ENCODE assay signal across 9 cellular contexts in the genomic region with DNA sequence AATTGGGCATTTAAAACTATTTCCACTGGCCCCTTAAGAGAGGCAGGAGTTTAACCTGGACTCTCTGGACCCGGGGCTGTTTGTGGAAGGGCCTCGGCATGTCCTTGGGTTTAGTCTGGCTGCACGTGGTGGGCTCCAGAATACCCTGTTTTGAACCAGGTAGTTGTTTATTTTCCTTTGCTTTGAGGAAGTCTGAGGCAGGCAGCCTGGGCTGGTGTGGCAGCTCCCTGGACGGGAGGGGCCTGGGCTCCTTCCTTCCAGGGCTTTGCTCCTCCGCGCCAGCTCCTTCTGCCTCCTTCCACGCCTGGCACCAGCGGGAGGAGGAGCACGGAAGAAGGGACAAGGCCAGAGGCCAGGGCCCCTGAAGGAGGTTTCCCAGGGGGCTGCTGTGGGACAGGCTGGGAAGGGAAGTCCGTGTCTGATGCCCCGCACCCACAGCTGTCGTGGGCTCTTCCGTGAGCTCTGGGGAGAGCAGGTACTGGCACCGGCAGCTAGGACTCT. TPM values are rescaled to one million over a fixed set of nuclear protein-coding genes. Genes with fewer than 3 reads are reported as not detected.
DNase-seq lines count a peak whose midpoint lies in the region; ATAC-seq, FAIRE-seq and TF ChIP-seq lines count a peak whose summit lies in the region.
"Had no signal": no experiment of that assay in that cellular context is flagged by ENCODE, and none has a peak within 500 bp of the region (broad histone marks: within the 10 kb centered on the region; RNA-seq: fewer than 3 reads in every experiment).

No MANE protein-coding gene starts in this region.

- intact Hi-C loops in GM12878 (cut with micrococcal nuclease; ENCODE audit: unreplicated experiment) (no loop called here), left lung (cut with DNase I) (no loop called here)

- no TSS peak for BruUV-seq in GM12878 (replicated peaks; lab: Mats Ljungman, UMichigan)

- no peak for TF ChIP-seq RAD21 in GM12878 (IDR thresholded peaks at IDR 0.05; ENCODE audit: insufficient read depth, low read depth, low read length)

- POLR2A ChIA-PET in GM12878 (lab: Charles Lee) = interaction anchor here (0.6 kb wide), 1 partner anchor 64 kb away, joined by 3 read pairs; no protein-coding TSS in a partner anchor

- no peak overlapping the region for H3K9ac ChIP-seq in GM12878 (ENCODE audit: control insufficient read depth, insufficient read depth, low read length)
- H3K9ac ChIP-seq in stomach smooth muscle (ENCODE audit: low read length in 2 of 2) = peak overlapping the region in 1 of 2 donors; percentile 36

- SMC1A ChIA-PET in GM12878 (lab: Charles Lee; ENCODE audit: uncharacterized antibody, unreplicated experiment) = no interaction called here

- H2AFZ ChIP-seq in GM12878 (ENCODE audit: control insufficient read depth, low read depth, low read length) = peak overlapping the region; percentile 54

- in situ Hi-C loops in GM12878 (cut with MboI) = loop anchor here (25.0 kb wide), 1 partner anchor 471 kb away; no protein-coding TSS in a partner anchor

- H3K79me2 ChIP-seq in GM12878 (ENCODE audit: control insufficient read depth, insufficient read depth, low read length) = peaks cover 16% of the 10 kb centered on the region

- TF ChIP-seq POLR2A in GM12878 (IDR thresholded peaks at IDR 0.05; ENCODE audit: low read depth, low read length) (no peak), H54 (IDR thresholded peaks at IDR 0.05; ENCODE audit: low read depth, low read length) (no peak)

- no peaks in the 10 kb centered on the region for H3K27me3 ChIP-seq in GM12878 (replicated peaks in 1 of 2; ENCODE audit: control insufficient read depth in 2 of 2, insufficient read depth in 2 of 2, low read length in 1 of 2)
- no peaks in the 10 kb centered on the region for H3K27me3 ChIP-seq in left lung
- no peaks in the 10 kb centered on the region for H3K27me3 ChIP-seq in stomach smooth muscle (ENCODE audit: control insufficient read depth in 1 of 2, insufficient read depth in 2 of 2, low read length in 2 of 2)

- no peak for TF ChIP-seq EP300 in GM12878 (IDR thresholded peaks at IDR 0.05; ENCODE audit: borderline replicate concordance in 1 of 2, control insufficient read depth in 1 of 2, low read depth in 2 of 2, low read length in 2 of 2)

- no peak overlapping the region for H3K4me3 ChIP-seq in GM12878
- H3K4me3 ChIP-seq in left lung = no peak overlapping the region
- H3K4me3 ChIP-seq in stomach smooth muscle (ENCODE audit: low read length in 2 of 2) = peak overlapping the region; percentile 40 to 47

- ATAC-seq in GM12878 (peak; percentile 36), left lung (peak; percentile 88), HG03521 (IDR thresholded peaks at IDR 0.05; ENCODE audit: unreplicated experiment) (no peak), HG02938 (IDR thresholded peaks at IDR 0.05; ENCODE audit: unreplicated experiment) (no peak)

- H3K36me3 ChIP-seq in GM12878 (ENCODE audit: control insufficient read depth in 2 of 2, insufficient read depth in 2 of 2, low read length in 1 of 2) (no peaks in the 10 kb centered on the region; a peak in 1 of 4 replicates), left lung (peaks cover 0 to 7% of the 10 kb centered on the region in 2 donors), stomach smooth muscle (ENCODE audit: control insufficient read depth in 2 of 2, insufficient read depth in 2 of 2, low read length in 2 of 2) (peaks cover 0 to 3% of the 10 kb centered on the region in 2 donors)

- no peak for FAIRE-seq in GM12878 (lab: Jason Lieb, UNC)
- FAIRE-seq in H54 (lab: Jason Lieb, UNC) = no peak
- FAIRE-seq: endometrium had no signal

- CTCF ChIA-PET in GM12878 (lab: Yijun Ruan, JAX) = interaction anchor here (0.9 kb wide), 1 partner anchor 10 kb away, joined by 6 read pairs; no protein-coding TSS in a partner anchor

- 71% methylated on average over 14 of the region's 14 CpGs for WGBS in GM12878 (ENCODE audit: insufficient coverage, insufficient replicate concordance, low lambda C conversion rate, missing lambda C conversion rate)

- no peaks in the 10 kb centered on the region; the same call in 1 of the 2 replicates for H4K20me1 ChIP-seq in GM12878 (ENCODE audit: control insufficient read depth, insufficient read depth)

- H3K4me2 ChIP-seq in GM12878 (ENCODE audit: control insufficient read depth, insufficient read depth) = no peak overlapping the region

- DNase-seq in M059J (ENCODE audit: low read depth) (peak; percentile 31), GM12878 (ENCODE audit: low read depth, low spot score) (no peak), left lung (peak in 1 of 2 donors; percentile 83), H54 (ENCODE audit: insufficient read length, low spot score) (no peak)
- no peak for DNase-seq in stimulated activated naive CD4-positive, alpha-beta T cell treated with Interleukin-2 at 50 U/mL for 16 hours (lab: John Stamatoyannopoulos, UW)

- H3K9me3 ChIP-seq in GM12878 (replicated peaks; ENCODE audit: control insufficient read depth, insufficient read depth, low read length) (peaks cover 5% of the 10 kb centered on the region; the same call in 2 of the 3 replicates), left lung (peaks cover 0 to 9% of the 10 kb centered on the region in 2 donors), stomach smooth muscle (ENCODE audit: control insufficient read depth in 2 of 2, low read length in 2 of 2) (peaks cover 0 to 3% of the 10 kb centered on the region in 2 donors)

- RAD21 ChIA-PET in GM12878 (lab: Charles Lee; ENCODE audit: unreplicated experiment) = interaction anchor here (0.7 kb wide), 1 partner anchor 172 kb away, joined by 3 read pairs; no protein-coding TSS in a partner anchor

- TF ChIP-seq CTCF in GM12878 (IDR thresholded peaks at IDR 0.05 in 2 of 3, conservative IDR thresholded peaks at IDR 0.05 in 1 of 3; ENCODE audit: control insufficient read depth in 2 of 3, extremely low read depth in 1 of 3, insufficient read depth in 1 of 3, low read depth in 3 of 3, low read length in 3 of 3) (no peak), left lung (IDR thresholded peaks at IDR 0.05) (no peak)

- H3K27ac ChIP-seq in GM12878 (ENCODE audit: control insufficient read depth, insufficient read depth) = 0 out of 2 replicates have a peak overlapping the region, but pooled peaks have one; percentile 10
- peak overlapping the region; percentile 52 to 74 for H3K27ac ChIP-seq in left lung
- peak overlapping the region; percentile 64 for H3K27ac ChIP-seq in stomach smooth muscle (ENCODE audit: low read length)

- H3K4me1 ChIP-seq in GM12878 (ENCODE audit: control insufficient read depth, insufficient read depth, low read length) (peaks cover 5% of the 10 kb centered on the region; the same call in 1 of the 2 replicates), left lung (peaks cover 11 to 44% of the 10 kb centered on the region in 2 donors), stomach smooth muscle (ENCODE audit: control insufficient read depth, insufficient read depth, low read length) (peaks cover 15% of the 10 kb centered on the region)

TF ChIP-seq in GM12878, 131 proteins besides CTCF, POLR2A, EP300 and RAD21:
- TF ChIP-seq KDM1A (IDR thresholded peaks at IDR 0.05; ENCODE audit: borderline replicate concordance) (no peak), IKZF2 (IDR thresholded peaks at IDR 0.05) (no peak), ASH2L (IDR thresholded peaks at IDR 0.05; ENCODE audit: borderline replicate concordance, low read depth) (no peak), CHD1 (IDR thresholded peaks at IDR 0.05; ENCODE audit: low read depth, low read length) (no peak), JUND (IDR thresholded peaks at IDR 0.05; ENCODE audit: low read depth, low read length) (no peak)

RNA-seq across cellular contexts. Expression of a gene that starts 15.5 kb away (rescaled TPM):
- 14.6 and 17.3 TPM in 2 replicates for total RNA-seq in M059J (2014; rRNA removed; shearing (Covaris generic))
- total RNA-seq in GM12878 (2013; cell fraction: nucleolus; rRNA removed) = 87.2 and 92.3 TPM in 2 replicates
- total RNA-seq in GM12878 (2014; rRNA removed) (9.6 and 13.4 TPM in 2 replicates), GM12878 (2014; rRNA removed; fragmentation: Illumina TruSeq; extraction: Trizol) (10.8 and 11.7 TPM in 2 replicates), GM12878 (2021) (17.8 and 21.9 TPM in 2 replicates), left lung (10 to 100 TPM; 19.3 to 35.9 TPM)
- 7.6 TPM for polyA plus RNA-seq in GM12878 (2011; ENCODE audit: low read depth)
- polyA plus RNA-seq in GM12878 (2011; rRNA removed) (10.9 and 12.7 TPM in 2 replicates), GM12878 (2014; fragmentation: Illumina TruSeq; extraction: Trizol) (11.5 and 12.0 TPM in 2 replicates), GM12878 (2014; fragmentation: Nextera tagmentation; extraction: Ambion mirVana) (1 to 10 TPM; 3.9 to 7.3 TPM), GM12878 (2014; rRNA removed) (12.9 and 14.4 TPM in 2 replicates), GM12878 (2016; fragmentation: Nextera tagmentation; extraction: Ambion mirVana) (10 to 100 TPM; 13.3 to 16.8 TPM)
- 15.5 and 19.9 TPM in 2 replicates for polyA plus RNA-seq in GM12878 (2011; cell fraction: cytosol; rRNA removed)
- polyA plus RNA-seq in GM12878 (2011; cell fraction: nucleus; rRNA removed) = 50.3 and 65.1 TPM in 2 replicates
- 13.0 and 16.7 TPM in 2 replicates for polyA plus RNA-seq in GM12878 (2012)
- polyA minus RNA-seq in GM12878 (2011; rRNA and poly(A)+ RNA removed) = 38.3 and 45.5 TPM in 2 replicates
- 12.9 and 14.6 TPM in 2 replicates for polyA minus RNA-seq in GM12878 (2011; cell fraction: cytosol; rRNA and poly(A)+ RNA removed)
- polyA minus RNA-seq in GM12878 (2011; cell fraction: nucleus; rRNA and poly(A)+ RNA removed) = 43.9 and 65.4 TPM in 2 replicates

RNA-seq across cellular contexts. Expression of a gene that starts 30.4 kb away (rescaled TPM):
- total RNA-seq in M059J (2014; rRNA removed; shearing (Covaris generic)) = not detected in 2 replicates
- not detected in 2 replicates for total RNA-seq in GM12878 (2013; cell fraction: nucleolus; rRNA removed)
- total RNA-seq in GM12878 (2014; rRNA removed) (not detected in 2 replicates), GM12878 (2014; rRNA removed; fragmentation: Illumina TruSeq; extraction: Trizol) (not detected in 2 replicates), GM12878 (2021) (not detected in 2 replicates), left lung (under 1 TPM; 0.09 to 0.10 TPM)
- polyA plus RNA-seq in GM12878 (2011; ENCODE audit: low read depth) = not detected
- polyA plus RNA-seq in GM12878 (2011; rRNA removed) (not detected in 2 replicates), GM12878 (2014; fragmentation: Illumina TruSeq; extraction: Trizol) (not detected in 2 replicates), GM12878 (2014; fragmentation: Nextera tagmentation; extraction: Ambion mirVana) (not detected), GM12878 (2014; rRNA removed) (not detected in 2 replicates), GM12878 (2016; fragmentation: Nextera tagmentation; extraction: Ambion mirVana) (not detected)
- not detected in 2 replicates for polyA plus RNA-seq in GM12878 (2011; cell fraction: cytosol; rRNA removed)
- not detected in 2 replicates for polyA plus RNA-seq in GM12878 (2011; cell fraction: nucleus; rRNA removed)
- 0.11 TPM in 1 of 2 replicates, not detected in the other for polyA plus RNA-seq in GM12878 (2012)
- not detected in 2 replicates for polyA minus RNA-seq in GM12878 (2011; rRNA and poly(A)+ RNA removed)
- not detected in 2 replicates for polyA minus RNA-seq in GM12878 (2011; cell fraction: cytosol; rRNA and poly(A)+ RNA removed)
- not detected in 2 replicates for polyA minus RNA-seq in GM12878 (2011; cell fraction: nucleus; rRNA and poly(A)+ RNA removed)

Comparison
In these comparisons a context has a peak if more than half of its experiments do, and no peak if none do; other contexts are left out.
1. ATAC-seq: peak in GM12878 (single experiment) and left lung (single experiment); none in HG03521 (single experiment) and HG02938 (single experiment).
2. H3K27ac ChIP-seq: peak in every context shown above with its lines; median percentile 64 in stomach smooth muscle; 63 in left lung; 10 in GM12878.
3. H3K4me3 ChIP-seq: peak in stomach smooth muscle (2 of 2); none in GM12878 (single experiment) and left lung (0 of 2).